In genomic region chr10:3512263-3512662, GRCh38 we compare ENCODE assay signal across 29 cellular contexts.
DNase-seq lines count a peak whose midpoint lies in the region; ATAC-seq, FAIRE-seq and TF ChIP-seq lines count a peak whose summit lies in the region.
"Had no signal": no experiment of that assay in that cellular context is flagged by ENCODE, and none has a peak within 500 bp of the region (broad histone marks: within the 10 kb centered on the region; RNA-seq: fewer than 3 reads in every experiment).

No MANE protein-coding gene starts in this region.

- no peaks in the 10 kb centered on the region for H3K4me1 ChIP-seq in SK-N-SH (ENCODE audit: control insufficient read depth in 1 of 2, insufficient read depth in 2 of 2, low read depth in 1 of 2, low read length in 1 of 2)
- no peaks in the 10 kb centered on the region for H3K4me1 ChIP-seq in OCI-LY3 (ENCODE audit: low read length)

- no peaks in the 10 kb centered on the region for H3K36me3 ChIP-seq in SK-N-SH (replicated peaks in 1 of 2; ENCODE audit: control insufficient read depth in 1 of 2, insufficient read depth in 2 of 2, low read length in 1 of 2)
- H3K36me3 ChIP-seq in OCI-LY3 (replicated peaks; ENCODE audit: low read depth, low read length) = no peaks in the 10 kb centered on the region
- H3K36me3 ChIP-seq: SJSA1 had no signal

- CTCF ChIA-PET in SK-N-SH (lab: Yijun Ruan, JAX) = interaction anchor here (0.6 kb wide), 1 partner anchor 911 kb away, joined by 3 read pairs; no protein-coding TSS in a partner anchor

- no peaks in the 10 kb centered on the region for H3K9me2 ChIP-seq in SK-N-SH

- TF ChIP-seq RAD21 in SK-N-SH (IDR thresholded peaks at IDR 0.05; ENCODE audit: low read length) = no peak

- H3K9ac ChIP-seq in SK-N-SH = no peak overlapping the region
- H3K9ac ChIP-seq in OCI-LY3 (ENCODE audit: low read length) = no peak overlapping the region

- no peaks in the 10 kb centered on the region for H3F3A ChIP-seq in SK-N-SH (replicated peaks; ENCODE audit: insufficient read depth)

- H3K27me3 ChIP-seq in SK-N-SH (ENCODE audit: insufficient read depth) (no peaks in the 10 kb centered on the region), OCI-LY3 (ENCODE audit: low read depth, low read length) (no peaks in the 10 kb centered on the region)
- H3K27me3 ChIP-seq: SJSA1 had no signal

- H3K27ac ChIP-seq in SK-N-SH (ENCODE audit: low read depth in 2 of 2, low read length in 1 of 2) = no peak overlapping the region
- no peak overlapping the region for H3K27ac ChIP-seq in OCI-LY3 (ENCODE audit: low read length)
- H3K27ac ChIP-seq: 22Rv1, SJSA1 had no signal

- 69% methylated on average over 8 of the region's 8 CpGs for WGBS in SK-N-SH (ENCODE audit: low lambda C conversion rate)

- H4K20me1 ChIP-seq in SK-N-SH (ENCODE audit: insufficient read depth) = no peaks in the 10 kb centered on the region
- no peaks in the 10 kb centered on the region for H4K20me1 ChIP-seq in OCI-LY3 (ENCODE audit: insufficient read depth, low read length)

- H2AFZ ChIP-seq in SK-N-SH (ENCODE audit: low read depth) (no peak overlapping the region), OCI-LY3 (ENCODE audit: low read depth, low read length) (no peak overlapping the region)

- H3K4me3 ChIP-seq in SK-N-SH (ENCODE audit: low read depth in 2 of 2, low read length in 1 of 2) = no peak overlapping the region
- H3K4me3 ChIP-seq in OCI-LY3 (ENCODE audit: low read length) = no peak overlapping the region
- H3K4me3 ChIP-seq in epithelial cell of proximal tubule (ENCODE audit: low read depth, low read length) = no peak overlapping the region
- H3K4me3 ChIP-seq: SJSA1 had no signal

- H3K4me2 ChIP-seq in SK-N-SH = no peak overlapping the region
- no peak overlapping the region for H3K4me2 ChIP-seq in OCI-LY3 (ENCODE audit: low read length)

- H3K79me2 ChIP-seq in SK-N-SH (ENCODE audit: insufficient read depth) (no peaks in the 10 kb centered on the region), OCI-LY3 (ENCODE audit: low read length) (no peaks in the 10 kb centered on the region)

- H3K9me3 ChIP-seq in SK-N-SH (no peaks in the 10 kb centered on the region), OCI-LY3 (ENCODE audit: insufficient read depth, low read length) (no peaks in the 10 kb centered on the region)
- H3K9me3 ChIP-seq: SJSA1 had no signal

- ATAC-seq in SK-N-SH treated with all-trans-retinoic acid at 6 μM for 48 hours = no peak
- no peak for ATAC-seq in omental fat pad (ENCODE audit: low FRiP score)
- ATAC-seq: esophagus mucosa; natural killer cell; right cardiac atrium; stimulated activated naive B cell treated with anti-CD40 and anti-IgM and Interleukin-4, amounts not matched to agents 10 μg/mL and 1 μg/mL and 100 μg/mL, for 72 hours had no signal

- POLR2A ChIA-PET in SK-N-SH (lab: Yijun Ruan, JAX) = no interaction called here

- TF ChIP-seq EP300 in SK-N-SH (IDR thresholded peaks at IDR 0.05; ENCODE audit: borderline replicate concordance in 1 of 2, low read depth in 1 of 2, low read length in 1 of 2) = no peak

- FAIRE-seq in urothelium cell line (lab: Jason Lieb, UNC) = no peak
- FAIRE-seq: colon had no signal

- no peak for DNase-seq in SK-N-SH
- DNase-seq in epithelial cell of proximal tubule (ENCODE audit: low read depth) = no peak
- no peak for DNase-seq in urothelium cell line (ENCODE audit: low spot score)
- DNase-seq in NCI-H128 (lab: John Stamatoyannopoulos, UW; ENCODE audit: unreplicated experiment) = no peak
- no peak for DNase-seq in NCI-H2107 (lab: John Stamatoyannopoulos, UW)
- DNase-seq in omental fat pad (ENCODE audit: low spot score) = no peak
- DNase-seq: activated CD4-positive, alpha-beta T cell treated with anti-CD3 and anti-CD28 coated beads for 4 hours; activated CD8-positive, alpha-beta memory T cell treated with anti-CD3 and anti-CD28 coated beads for 24 hours; activated gamma-delta T cell treated with Interleukin-2 at 50 U/mL for 16 hours; activated T-cell treated with anti-CD3 and anti-CD28 coated beads, Interleukin-2, amount 50 U/mL, for 1 hour; CD8-positive, alpha-beta memory T cell; effector CD8-positive, alpha-beta T cell; GOT3; hypothalamus; IMR-90; islet precursor cell; natural killer cell; NCI-H1417; NCI-H510A; NK-92 treated with Interleukin-12 subunit alpha and Interleukin-12 subunit beta, amount 100 ng/mL, for 24 hours; right cardiac atrium; stimulated activated CD4-positive, alpha-beta T cell treated with anti-CD3 and anti-CD28 coated beads, Interleukin-4, amount 100 ng/mL, for 24 hours; stimulated activated naive B cell treated with anti-CD40 and anti-IgM and Interleukin-4, amounts not matched to agents 10 μg/mL and 1 μg/mL and 100 μg/mL, for 72 hours had no signal

- TF ChIP-seq CTCF in SK-N-SH (IDR thresholded peaks at IDR 0.05) = peak; percentile 24; the same call in 1 of the 2 replicates
- 0 out of 2 replicates have a peak, but pooled peaks have one; percentile 6 for TF ChIP-seq CTCF in OCI-LY3 (IDR thresholded peaks at IDR 0.05; ENCODE audit: low read depth, low read length)
- TF ChIP-seq CTCF in epithelial cell of proximal tubule (conservative IDR thresholded peaks at IDR 0.05; ENCODE audit: low read depth, low read length) = peak; percentile 25
- no peak for TF ChIP-seq CTCF in omental fat pad (IDR thresholded peaks at IDR 0.05)

TF ChIP-seq in SK-N-SH, 30 proteins besides CTCF, POLR2A, EP300 and RAD21:
- TF ChIP-seq FOXM1 (IDR thresholded peaks at IDR 0.05; ENCODE audit: low read depth) (no peak), TEAD4 (IDR thresholded peaks at IDR 0.05; ENCODE audit: borderline replicate concordance, insufficient read depth) (no peak), ZBTB33 (IDR thresholded peaks at IDR 0.05; ENCODE audit: borderline replicate concordance, low read depth) (no peak), RFX5 (IDR thresholded peaks at IDR 0.05; ENCODE audit: low read length) (no peak)
- TF ChIP-seq, protein P1, sequence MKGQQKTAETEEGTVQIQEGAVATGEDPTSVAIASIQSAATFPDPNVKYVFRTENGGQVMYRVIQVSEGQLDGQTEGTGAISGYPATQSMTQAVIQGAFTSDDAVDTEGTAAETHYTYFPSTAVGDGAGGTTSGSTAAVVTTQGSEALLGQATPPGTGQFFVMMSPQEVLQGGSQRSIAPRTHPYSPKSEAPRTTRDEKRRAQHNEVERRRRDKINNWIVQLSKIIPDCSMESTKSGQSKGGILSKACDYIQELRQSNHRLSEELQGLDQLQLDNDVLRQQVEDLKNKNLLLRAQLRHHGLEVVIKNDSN (IDR thresholded peaks at IDR 0.05; ENCODE audit: borderline replicate concordance, low read depth) = no peak

TF ChIP-seq in SK-N-SH treated with all-trans-retinoic acid at 6 μM for 48 hours, 23 proteins besides CTCF, POLR2A, EP300 and RAD21 (continues in another document):
- TF ChIP-seq RARB (CRISPR knock-in tag; IDR thresholded peaks at IDR 0.05) = no peak
- TF ChIP-seq ZNF565 (CRISPR knock-in tag; conservative IDR thresholded peaks at IDR 0.05; ENCODE audit: low read depth) = no peak
- TF ChIP-seq BACH2 (CRISPR knock-in tag; IDR thresholded peaks at IDR 0.05; ENCODE audit: borderline replicate concordance) = no peak
- TF ChIP-seq, protein P2, sequence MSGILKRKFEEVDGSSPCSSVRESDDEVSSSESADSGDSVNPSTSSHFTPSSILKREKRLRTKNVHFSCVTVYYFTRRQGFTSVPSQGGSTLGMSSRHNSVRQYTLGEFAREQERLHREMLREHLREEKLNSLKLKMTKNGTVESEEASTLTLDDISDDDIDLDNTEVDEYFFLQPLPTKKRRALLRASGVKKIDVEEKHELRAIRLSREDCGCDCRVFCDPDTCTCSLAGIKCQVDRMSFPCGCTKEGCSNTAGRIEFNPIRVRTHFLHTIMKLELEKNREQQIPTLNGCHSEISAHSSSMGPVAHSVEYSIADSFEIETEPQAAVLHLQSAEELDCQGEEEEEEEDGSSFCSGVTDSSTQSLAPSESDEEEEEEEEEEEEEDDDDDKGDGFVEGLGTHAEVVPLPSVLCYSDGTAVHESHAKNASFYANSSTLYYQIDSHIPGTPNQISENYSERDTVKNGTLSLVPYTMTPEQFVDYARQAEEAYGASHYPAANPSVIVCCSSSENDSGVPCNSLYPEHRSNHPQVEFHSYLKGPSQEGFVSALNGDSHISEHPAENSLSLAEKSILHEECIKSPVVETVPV (CRISPR knock-in tag; IDR thresholded peaks at IDR 0.05) = no peak
- no peak for TF ChIP-seq ZC3H10 (CRISPR knock-in tag; IDR thresholded peaks at IDR 0.05)
- no peak for TF ChIP-seq PPARA (CRISPR knock-in tag; IDR thresholded peaks at IDR 0.05; ENCODE audit: borderline replicate concordance)
- TF ChIP-seq, protein P3, sequence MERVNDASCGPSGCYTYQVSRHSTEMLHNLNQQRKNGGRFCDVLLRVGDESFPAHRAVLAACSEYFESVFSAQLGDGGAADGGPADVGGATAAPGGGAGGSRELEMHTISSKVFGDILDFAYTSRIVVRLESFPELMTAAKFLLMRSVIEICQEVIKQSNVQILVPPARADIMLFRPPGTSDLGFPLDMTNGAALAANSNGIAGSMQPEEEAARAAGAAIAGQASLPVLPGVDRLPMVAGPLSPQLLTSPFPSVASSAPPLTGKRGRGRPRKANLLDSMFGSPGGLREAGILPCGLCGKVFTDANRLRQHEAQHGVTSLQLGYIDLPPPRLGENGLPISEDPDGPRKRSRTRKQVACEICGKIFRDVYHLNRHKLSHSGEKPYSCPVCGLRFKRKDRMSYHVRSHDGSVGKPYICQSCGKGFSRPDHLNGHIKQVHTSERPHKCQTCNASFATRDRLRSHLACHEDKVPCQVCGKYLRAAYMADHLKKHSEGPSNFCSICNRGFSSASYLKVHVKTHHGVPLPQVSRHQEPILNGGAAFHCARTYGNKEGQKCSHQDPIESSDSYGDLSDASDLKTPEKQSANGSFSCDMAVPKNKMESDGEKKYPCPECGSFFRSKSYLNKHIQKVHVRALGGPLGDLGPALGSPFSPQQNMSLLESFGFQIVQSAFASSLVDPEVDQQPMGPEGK (CRISPR knock-in tag; IDR thresholded peaks at IDR 0.05; ENCODE audit: borderline replicate concordance) = no peak
- TF ChIP-seq OSR1 (CRISPR knock-in tag; IDR thresholded peaks at IDR 0.05) = no peak
- TF ChIP-seq ARNTL (CRISPR knock-in tag; IDR thresholded peaks at IDR 0.05; ENCODE audit: borderline replicate concordance, low read depth) = no peak
- TF ChIP-seq ESRRG (CRISPR knock-in tag; IDR thresholded peaks at IDR 0.05) = no peak
- no peak for TF ChIP-seq GLIS3 (CRISPR knock-in tag; IDR thresholded peaks at IDR 0.05)

Comparison
In these comparisons a context has a peak if more than half of its experiments do, and no peak if none do; other contexts are left out.
1. CTCF ChIP-seq: peak in SK-N-SH (single experiment), OCI-LY3 (single experiment) and epithelial cell of proximal tubule (single experiment); none in omental fat pad (0 of 3).